ENCODE assay signal across 13 cellular contexts in genomic region chr17:17701112-17701511, GRCh38. TPM values are rescaled to one million over a fixed set of nuclear protein-coding genes. Genes with fewer than 3 reads are reported as not detected.
DNase-seq lines count a peak whose midpoint lies in the region; ATAC-seq and TF ChIP-seq lines count a peak whose summit lies in the region.
"Had no signal": no experiment of that assay in that cellular context is flagged by ENCODE, and none has a peak within 500 bp of the region (broad histone marks: within the 10 kb centered on the region; RNA-seq: fewer than 3 reads in every experiment).

No MANE protein-coding gene starts in this region.

- H3K4me3 Mint-ChIP-seq in central memory CD8-positive, alpha-beta T cell, result no peak overlapping the region

- no peak overlapping the region for H2BK120ac ChIP-seq in mesenchymal stem cell (ENCODE audit: low read depth, low read length)

- H3K27ac Mint-ChIP-seq in central memory CD8-positive, alpha-beta T cell (ENCODE audit: low read depth), result peak overlapping the region; percentile 29

- H3K79me1 ChIP-seq in mesenchymal stem cell (replicated peaks; ENCODE audit: low read length, poor library complexity, severe bottlenecking), result peaks cover 42% of the 10 kb centered on the region

- H3K36me3 Mint-ChIP-seq in central memory CD8-positive, alpha-beta T cell (ENCODE audit: insufficient read depth), result peaks cover 14% of the 10 kb centered on the region

- no peaks in the 10 kb centered on the region for H3K9me3 ChIP-seq in HEK293 (ENCODE audit: control insufficient read depth, insufficient read depth, low read depth, low read length)
- H3K9me3 ChIP-seq in mesenchymal stem cell (ENCODE audit: control insufficient read depth, low read length), result no peaks in the 10 kb centered on the region
- H3K9me3 ChIP-seq in stomach smooth muscle (ENCODE audit: control insufficient read depth in 2 of 2, low read length in 2 of 2), result no peaks in the 10 kb centered on the region
- H3K9me3 ChIP-seq: tibial artery had no signal

- H3K27me3 Mint-ChIP-seq in central memory CD8-positive, alpha-beta T cell, result no peaks in the 10 kb centered on the region

- H2BK5ac ChIP-seq in mesenchymal stem cell (ENCODE audit: low read depth, low read length, poor library complexity, severe bottlenecking), result no peak overlapping the region

- no peak for TF ChIP-seq CTCF in HEK293 (tag by site-specific recombination; IDR thresholded peaks at IDR 0.05)
- TF ChIP-seq CTCF in lower leg skin (IDR thresholded peaks at IDR 0.05), result no peak

- H3K27ac ChIP-seq in HEK293 (ENCODE audit: extremely low read depth, low read depth, low read length) (no peak overlapping the region), mesenchymal stem cell (ENCODE audit: low read length, poor library complexity, severe bottlenecking) (no peak overlapping the region), stomach smooth muscle (ENCODE audit: low read length) (no peak overlapping the region)

- H3K4me1 Mint-ChIP-seq in central memory CD8-positive, alpha-beta T cell, result peaks cover 33% of the 10 kb centered on the region

- peak overlapping the region in 1 of 2 experiments; percentile 51 for H2BK12ac ChIP-seq in mesenchymal stem cell (ENCODE audit: low read length in 2 of 2)

- peak overlapping the region in 1 of 2 experiments; percentile 73 for H3K23ac ChIP-seq in mesenchymal stem cell (ENCODE audit: low read length in 2 of 2)

- CTCF ChIA-PET in HEK293 (lab: Yijun Ruan, JAX), result no interaction called here

- no peak overlapping the region for H2AK5ac ChIP-seq in mesenchymal stem cell (ENCODE audit: low read length, severe bottlenecking)

- H3K4me3 ChIP-seq in HEK293 (ENCODE audit: low read depth, low read length), result no peak overlapping the region
- peak overlapping the region in 1 of 2 experiments; percentile 70 for H3K4me3 ChIP-seq in mesenchymal stem cell (ENCODE audit: insufficient read depth in 1 of 2, low read depth in 1 of 2, low read length in 2 of 2)
- H3K4me3 ChIP-seq in stomach smooth muscle (ENCODE audit: low read length in 2 of 2), result peak overlapping the region in 1 of 2 donors; percentile 66
- no peak overlapping the region for H3K4me3 ChIP-seq in lower leg skin (ENCODE audit: low read depth, poor library complexity, severe bottlenecking)

- H3K14ac ChIP-seq in mesenchymal stem cell (ENCODE audit: low read length in 2 of 2), result peak overlapping the region in 1 of 2 experiments; percentile 63

- no peak overlapping the region for H2AFZ ChIP-seq in mesenchymal stem cell (ENCODE audit: low read depth, low read length)

- H3K4me2 ChIP-seq in mesenchymal stem cell (ENCODE audit: low read length, poor library complexity, severe bottlenecking), result no peak overlapping the region

- peak overlapping the region; percentile 88 for H4K8ac ChIP-seq in mesenchymal stem cell (ENCODE audit: low read length)

- H3K36me3 ChIP-seq in HEK293 (ENCODE audit: control insufficient read depth in 2 of 2, insufficient read depth in 1 of 2, low read length in 2 of 2) (peaks cover 4 to 6% of the 10 kb centered on the region in 2 experiments; a peak in 2 of 3 replicates), mesenchymal stem cell (ENCODE audit: control insufficient read depth in 1 of 2, insufficient read depth in 2 of 2, low read depth in 1 of 2, low read length in 2 of 2) (peaks cover 2 to 11% of the 10 kb centered on the region in 2 experiments), stomach smooth muscle (ENCODE audit: control insufficient read depth in 2 of 2, insufficient read depth in 2 of 2, low read length in 2 of 2) (peaks cover 0 to 2% of the 10 kb centered on the region in 2 donors)
- H3K36me3 ChIP-seq: tibial artery had no signal

- peak overlapping the region; percentile 63 to 83 for H3K4ac ChIP-seq in mesenchymal stem cell (ENCODE audit: low read depth in 1 of 2, low read length in 2 of 2)

- no peak for TF ChIP-seq POLR2A in lower leg skin (IDR thresholded peaks at IDR 0.05)

- ATAC-seq in central memory CD8-positive, alpha-beta T cell (replicated peaks; ENCODE audit: extremely low read depth, poor library complexity, severe bottlenecking), result no peak
- ATAC-seq in HG03432 (IDR thresholded peaks at IDR 0.05; ENCODE audit: unreplicated experiment), result no peak

- no peak for DNase-seq in central memory CD8-positive, alpha-beta T cell (ENCODE audit: low spot score in 2 of 2)
- DNase-seq in mesenchymal stem cell (no peak), NCI-H524 treated with DMSO at 0.1 percent for 48 hours (lab: John Stamatoyannopoulos, UW) (no peak), NCI-H1930 (lab: John Stamatoyannopoulos, UW) (no peak), lower leg skin (ENCODE audit: low spot score in 2 of 2) (no peak)
- DNase-seq: effector memory CD4-positive, alpha-beta T cell; foreskin melanocyte; RPMI8226; T-helper 1 cell; tibial artery had no signal

- peak overlapping the region; percentile 7 for H4K91ac ChIP-seq in mesenchymal stem cell (ENCODE audit: low read length)

- H3K9ac ChIP-seq in mesenchymal stem cell (ENCODE audit: low read length) (peak overlapping the region; percentile 80), stomach smooth muscle (ENCODE audit: low read length in 2 of 2) (peak overlapping the region; percentile 47 to 48)

- no peak overlapping the region for H2BK15ac ChIP-seq in mesenchymal stem cell (ENCODE audit: low read depth, poor library complexity, severe bottlenecking)

- peak overlapping the region; percentile 59 to 86 for H3K18ac ChIP-seq in mesenchymal stem cell (ENCODE audit: low read depth in 1 of 2, low read length in 2 of 2)

- no peaks in the 10 kb centered on the region for H3K9me3 Mint-ChIP-seq in central memory CD8-positive, alpha-beta T cell

- POLR2A ChIA-PET in HEK293 (lab: Yijun Ruan, JAX), result no interaction called here

- 91% methylated on average over 2 of the region's 2 CpGs for WGBS in mesenchymal stem cell
- WGBS in lower leg skin, 2 donors, result 83 to 84% methylated on average over 2 of the region's 2 CpGs

- intact Hi-C loops in lower leg skin (cut with DNase I; ENCODE audit: low total_unique reads), result no loop called here

- H3K4me1 ChIP-seq in HEK293 (ENCODE audit: control insufficient read depth, insufficient read depth, low read length) (peaks cover 19% of the 10 kb centered on the region), mesenchymal stem cell (ENCODE audit: control insufficient read depth, insufficient read depth, low read depth, low read length) (peaks cover 63% of the 10 kb centered on the region), stomach smooth muscle (ENCODE audit: control insufficient read depth, insufficient read depth, low read length) (peaks cover 77% of the 10 kb centered on the region)

- H3K27me3 ChIP-seq in mesenchymal stem cell (ENCODE audit: control insufficient read depth in 1 of 2, insufficient read depth in 1 of 2, low read length in 2 of 2) (no peaks in the 10 kb centered on the region), stomach smooth muscle (ENCODE audit: control insufficient read depth in 1 of 2, insufficient read depth in 2 of 2, low read length in 2 of 2) (no peaks in the 10 kb centered on the region)
- H3K27me3 ChIP-seq: tibial artery had no signal

TF ChIP-seq in HEK293, 187 proteins besides CTCF, POLR2A, EP300 and RAD21:
- TF ChIP-seq ZNF394 (tag by site-specific recombination; IDR thresholded peaks at IDR 0.05; ENCODE audit: borderline replicate concordance) (no peak), ZIC2 (tag by site-specific recombination; IDR thresholded peaks at IDR 0.05) (peak; percentile 51), GLI2 (tag by site-specific recombination; IDR thresholded peaks at IDR 0.05; ENCODE audit: borderline replicate concordance, low read depth) (no peak)

RNA-seq across cellular contexts. Expression of gene RAI1, which starts 19.9 kb away (rescaled TPM):
- polyA plus RNA-seq in mesenchymal stem cell (2013, experiment 1 of 2), result 24.1 TPM
- polyA plus RNA-seq in mesenchymal stem cell (2013, experiment 2 of 2), result 22.8 TPM
- 10 to 100 TPM; 19.4 to 38.2 (median 35.3) TPM for total RNA-seq in lower leg skin
